1 cellular context compared by ENCODE assay signal in genomic region chr11:34302046-34302921, GRCh38.
A peak's percentile ranks its signal among the peaks of the same experiment; 100 is the strongest.
TF ChIP-seq lines count a peak whose summit lies in the region.

No MANE protein-coding gene starts in this region.

TF ChIP-seq in IMR-90, 13 proteins besides CTCF, POLR2A, EP300 and RAD21 (continued from another document):
- TF ChIP-seq USF2 (IDR thresholded peaks at IDR 0.05; ENCODE audit: low read depth, low read length) (no peak), BHLHE40 (IDR thresholded peaks at IDR 0.05; ENCODE audit: low read depth, low read length) (peak; percentile 39; the same call in 1 of the 2 replicates), CHD1 (IDR thresholded peaks at IDR 0.05; ENCODE audit: low read depth, low read length) (no peak), RCOR1 (IDR thresholded peaks at IDR 0.05; ENCODE audit: insufficient replicate concordance, low read length) (peak; percentile 54)
